ENCODE assay signal across 14 cellular contexts in genomic region chr7:5452937-5453540, GRCh38. TPM values are rescaled to one million over a fixed set of nuclear protein-coding genes. Genes with fewer than 3 reads are reported as not detected.
DNase-seq lines count a peak whose midpoint lies in the region; ATAC-seq and TF ChIP-seq lines count a peak whose summit lies in the region.
"Had no signal": no experiment of that assay in that cellular context is flagged by ENCODE, and none has a peak within 500 bp of the region (broad histone marks: within the 10 kb centered on the region; RNA-seq: fewer than 3 reads in every experiment).

No MANE protein-coding gene starts in this region.

- H3K9me3 ChIP-seq in fibroblast of lung (ENCODE audit: control insufficient read depth, insufficient read depth, low read depth, low read length): no peaks in the 10 kb centered on the region
- H3K9me3 ChIP-seq: upper lobe of right lung had no signal

- no peak for TF ChIP-seq CTCF in fibroblast of lung (conservative IDR thresholded peaks at IDR 0.05 in 1 of 2, IDR thresholded peaks at IDR 0.05 in 1 of 2; ENCODE audit: low read depth in 1 of 2, low read length in 2 of 2)
- no peak for TF ChIP-seq CTCF in type B pancreatic cell (conservative IDR thresholded peaks at IDR 0.05)

- H4K20me1 ChIP-seq in fibroblast of lung (ENCODE audit: control insufficient read depth, extremely low read depth, insufficient read depth, low read length): no peaks in the 10 kb centered on the region

- POLR2A ChIA-PET in activated CD8-positive, alpha-beta T cell treated with anti-CD3 and anti-CD28 coated beads, Interleukin-2, amount 10 ng/mL, durations not matched to agents 7 days and 5 days (lab: Charles Lee): no interaction called here

- H3K36me3 ChIP-seq in fibroblast of lung (ENCODE audit: control insufficient read depth, insufficient read depth, low read length): no peaks in the 10 kb centered on the region
- H3K36me3 ChIP-seq: upper lobe of right lung had no signal

- DNase-seq in Right ventricle myocardium inferior (ENCODE audit: missing footprints) (peak; percentile 74), cardiac septum (ENCODE audit: low spot score) (no peak), RPMI7951 (ENCODE audit: low read depth) (peak; percentile 53), fibroblast of lung (ENCODE audit: low read depth in 2 of 2) (peak; percentile 62 to 70), type B pancreatic cell (ENCODE audit: extremely low spot score, unreplicated experiment) (no peak), T-helper 2 cell (no peak), pons (ENCODE audit: low spot score) (no peak)
- DNase-seq in activated CD8-positive, alpha-beta T cell treated with anti-CD3 and anti-CD28 coated beads, Interleukin-2, amount 10 ng/mL, durations not matched to agents 7 days and 5 days: no peak
- DNase-seq: foreskin keratinocyte; naive thymus-derived CD8-positive, alpha-beta T cell; NCI-H2081 had no signal

- intact Hi-C loops in Right ventricle myocardium inferior (cut with DNase I) (no loop called here), cardiac septum (cut with DNase I) (no loop called here)

- H3K79me2 ChIP-seq in fibroblast of lung (ENCODE audit: control insufficient read depth, insufficient read depth, low read length): no peaks in the 10 kb centered on the region

- H3K4me2 ChIP-seq in fibroblast of lung (ENCODE audit: extremely low read depth, insufficient read depth, low read length): no peak overlapping the region

- H3K27me3 ChIP-seq in fibroblast of lung (ENCODE audit: control insufficient read depth, insufficient read depth, low read length): no peaks in the 10 kb centered on the region
- H3K27me3 ChIP-seq: foreskin keratinocyte, upper lobe of right lung had no signal

- ATAC-seq in Right ventricle myocardium inferior: peak; percentile 21
- ATAC-seq in activated CD8-positive, alpha-beta T cell treated with anti-CD3 and anti-CD28 coated beads, Interleukin-2, amount 10 ng/mL, durations not matched to agents 7 days and 5 days: no peak
- ATAC-seq: foreskin keratinocyte; naive thymus-derived CD8-positive, alpha-beta T cell had no signal

- no peak overlapping the region for H3K4me3 ChIP-seq in fibroblast of lung (replicated peaks in 1 of 4; ENCODE audit: control extremely low read depth in 1 of 4, insufficient read depth in 1 of 4, low read depth in 3 of 4, low read length in 4 of 4)
- H3K4me3 ChIP-seq: upper lobe of right lung had no signal

- H2AFZ ChIP-seq in fibroblast of lung (ENCODE audit: low read length): no peak overlapping the region

- no peaks in the 10 kb centered on the region for H3K9me3 Mint-ChIP-seq in type B pancreatic cell
- no peaks in the 10 kb centered on the region for H3K9me3 Mint-ChIP-seq in activated CD8-positive, alpha-beta T cell treated with anti-CD3 and anti-CD28 coated beads, Interleukin-2, amount 10 ng/mL, durations not matched to agents 7 days and 5 days (ENCODE audit: insufficient read depth)
- H3K9me3 Mint-ChIP-seq: naive thymus-derived CD8-positive, alpha-beta T cell; T-helper 2 cell treated with Interferon-gamma antibody and Interleukin-4, amounts not matched to agents 5 μg/mL and 100 μg/mL, for 36 hours had no signal

- H3K4me3 Mint-ChIP-seq in type B pancreatic cell: no peak overlapping the region
- no peak overlapping the region for H3K4me3 Mint-ChIP-seq in activated CD8-positive, alpha-beta T cell treated with anti-CD3 and anti-CD28 coated beads, Interleukin-2, amount 10 ng/mL, durations not matched to agents 7 days and 5 days
- H3K4me3 Mint-ChIP-seq: activated naive CD8-positive, alpha-beta T cell; naive thymus-derived CD8-positive, alpha-beta T cell; T-helper 2 cell treated with Interferon-gamma antibody and Interleukin-4, amounts not matched to agents 5 μg/mL and 100 μg/mL, for 36 hours had no signal

- H3K36me3 Mint-ChIP-seq in type B pancreatic cell: no peaks in the 10 kb centered on the region
- H3K36me3 Mint-ChIP-seq in activated CD8-positive, alpha-beta T cell treated with anti-CD3 and anti-CD28 coated beads, Interleukin-2, amount 10 ng/mL, durations not matched to agents 7 days and 5 days (ENCODE audit: low read depth): no peaks in the 10 kb centered on the region
- H3K36me3 Mint-ChIP-seq: activated naive CD8-positive, alpha-beta T cell; naive thymus-derived CD8-positive, alpha-beta T cell had no signal

- H3K27me3 Mint-ChIP-seq in type B pancreatic cell: peaks cover 8% of the 10 kb centered on the region
- H3K27me3 Mint-ChIP-seq in activated CD8-positive, alpha-beta T cell treated with anti-CD3 and anti-CD28 coated beads, Interleukin-2, amount 10 ng/mL, durations not matched to agents 7 days and 5 days (ENCODE audit: low read depth): peaks cover 7% of the 10 kb centered on the region

- H3K27ac ChIP-seq in fibroblast of lung (ENCODE audit: insufficient read depth, low read length): no peak overlapping the region
- H3K27ac ChIP-seq: foreskin keratinocyte, upper lobe of right lung had no signal

- CTCF ChIA-PET in activated CD8-positive, alpha-beta T cell treated with anti-CD3 and anti-CD28 coated beads, Interleukin-2, amount 10 ng/mL, durations not matched to agents 7 days and 5 days (lab: Charles Lee): no interaction called here

- peaks cover 7% of the 10 kb centered on the region for H3K4me1 ChIP-seq in fibroblast of lung (ENCODE audit: control insufficient read depth, extremely low read depth, insufficient read depth, low read length)
- H3K4me1 ChIP-seq: upper lobe of right lung had no signal

- no peak overlapping the region for H3K9ac ChIP-seq in fibroblast of lung (ENCODE audit: insufficient read depth, low read length)

- H3K4me1 Mint-ChIP-seq in type B pancreatic cell (ENCODE audit: unreplicated experiment): peaks cover 10% of the 10 kb centered on the region
- peaks cover 3% of the 10 kb centered on the region for H3K4me1 Mint-ChIP-seq in activated CD8-positive, alpha-beta T cell treated with anti-CD3 and anti-CD28 coated beads, Interleukin-2, amount 10 ng/mL, durations not matched to agents 7 days and 5 days (ENCODE audit: low read depth)

- H3K27ac Mint-ChIP-seq in type B pancreatic cell: peak overlapping the region; percentile 10
- no peak overlapping the region for H3K27ac Mint-ChIP-seq in activated CD8-positive, alpha-beta T cell treated with anti-CD3 and anti-CD28 coated beads, Interleukin-2, amount 10 ng/mL, durations not matched to agents 7 days and 5 days
- H3K27ac Mint-ChIP-seq: activated naive CD8-positive, alpha-beta T cell; T-helper 2 cell treated with Interferon-gamma antibody and Interleukin-4, amounts not matched to agents 5 μg/mL and 100 μg/mL, for 36 hours had no signal

RNA-seq across cellular contexts. Expression of gene TNRC18, which starts 29.4 kb away (rescaled TPM):
- total RNA-seq in Right ventricle myocardium inferior (34.8 TPM), cardiac septum (40.5 TPM), fibroblast of lung (32.1 and 38.5 TPM in 2 replicates), type B pancreatic cell (ENCODE audit: low replicate concordance) (135 and 169 TPM in 2 replicates)
- 18.9 and 22.7 TPM in 2 replicates for total RNA-seq in RPMI7951 (2014; rRNA removed; shearing (Covaris generic))
- polyA plus RNA-seq in fibroblast of lung: 19.7 and 21.7 TPM in 2 replicates
- 51.5 and 68.1 TPM in 2 replicates for polyA plus RNA-seq in fibroblast of lung (2012)
- polyA minus RNA-seq in fibroblast of lung (ENCODE audit: low replicate concordance): 145 and 179 TPM in 2 replicates
- total RNA-seq in activated CD8-positive, alpha-beta T cell treated with anti-CD3 and anti-CD28 coated beads, Interleukin-2, amount 10 ng/mL, durations not matched to agents 7 days and 5 days: 10 to 100 TPM; 46.1 to 52.1 TPM

Comparison
In these comparisons a context has a peak if more than half of its experiments do, and no peak if none do; other contexts are left out.
1. DNase-seq: peak in Right ventricle myocardium inferior (single experiment), RPMI7951 (single experiment) and fibroblast of lung (2 of 2); none in cardiac septum (single experiment), type B pancreatic cell (single experiment), activated CD8-positive, alpha-beta T cell treated with anti-CD3 and anti-CD28 coated beads, Interleukin-2, amount 10 ng/mL, durations not matched to agents 7 days and 5 days (single experiment), T-helper 2 cell (0 of 5) and pons (single experiment).